Comparison of ENCODE assay signal across 18 cellular contexts in the genomic region with DNA sequence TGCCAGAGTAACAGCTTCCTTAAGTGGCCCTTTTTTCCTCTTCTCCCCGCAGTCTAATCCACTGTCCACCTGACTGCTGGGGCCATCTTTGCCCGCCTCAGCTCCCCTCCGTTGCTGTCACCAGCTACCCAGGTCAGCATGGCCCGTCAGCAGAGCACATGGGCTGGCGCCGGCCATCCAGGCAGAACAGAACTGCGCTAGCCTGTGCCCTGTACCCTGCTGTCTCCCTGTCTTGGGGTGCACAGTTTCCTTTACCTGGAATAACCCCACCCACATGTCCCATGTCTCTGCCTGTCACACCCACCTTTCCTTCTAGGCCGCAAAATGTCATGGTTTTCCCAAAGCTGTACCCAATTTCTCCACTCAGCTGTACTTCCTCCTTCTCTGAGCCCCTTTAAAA. TPM values are rescaled to one million over a fixed set of nuclear protein-coding genes. Genes with fewer than 3 reads are reported as not detected.
DNase-seq lines count a peak whose midpoint lies in the region; ATAC-seq and TF ChIP-seq lines count a peak whose summit lies in the region.
"Had no signal": no experiment of that assay in that cellular context is flagged by ENCODE, and none has a peak within 500 bp of the region (broad histone marks: within the 10 kb centered on the region; RNA-seq: fewer than 3 reads in every experiment).

No MANE protein-coding gene starts in this region.

- peaks cover 6% of the 10 kb centered on the region for H3K4me1 Mint-ChIP-seq in neural progenitor cell
- peaks cover 14% of the 10 kb centered on the region for H3K4me1 Mint-ChIP-seq in type B pancreatic cell (ENCODE audit: unreplicated experiment)

- H3K36me3 Mint-ChIP-seq in neural progenitor cell (peaks cover 3% of the 10 kb centered on the region), type B pancreatic cell (peaks cover 3% of the 10 kb centered on the region)

- H2AFZ ChIP-seq in neural progenitor cell (replicated peaks), result no peak overlapping the region

- H3K9ac ChIP-seq in neural progenitor cell, result no peak overlapping the region
- H3K9ac ChIP-seq: BLaER1 had no signal

- peaks cover 0 to 29% of the 10 kb centered on the region in 2 donors for H3K4me1 ChIP-seq in right atrium auricular region
- H3K4me1 ChIP-seq in neural progenitor cell, result peaks cover 9% of the 10 kb centered on the region
- H3K4me1 ChIP-seq: BLaER1 had no signal

- H3K27ac Mint-ChIP-seq in neural progenitor cell (peak overlapping the region; percentile 23), type B pancreatic cell (peak overlapping the region; percentile 11)

- TF ChIP-seq CTCF in right atrium auricular region (IDR thresholded peaks at IDR 0.05), result no peak
- TF ChIP-seq CTCF in neural progenitor cell (IDR thresholded peaks at IDR 0.05), result no peak
- TF ChIP-seq CTCF in type B pancreatic cell (conservative IDR thresholded peaks at IDR 0.05), result no peak

- no peaks in the 10 kb centered on the region for H3F3A ChIP-seq in neural progenitor cell (ENCODE audit: low read depth)

- no peaks in the 10 kb centered on the region for H3K79me2 ChIP-seq in neural progenitor cell (ENCODE audit: low read depth)

- H3K27ac ChIP-seq in right atrium auricular region, result peak overlapping the region; percentile 59 to 69
- peak overlapping the region; percentile 96 for H3K27ac ChIP-seq in caudate nucleus (ENCODE audit: low read depth, low read length)
- H3K27ac ChIP-seq in neural progenitor cell, result no peak overlapping the region
- H3K27ac ChIP-seq: BLaER1 had no signal

- intact Hi-C loops in left ventricle myocardium superior (cut with micrococcal nuclease), result no loop called here

- H3K36me3 ChIP-seq in right atrium auricular region (no peaks in the 10 kb centered on the region), neural progenitor cell (no peaks in the 10 kb centered on the region)
- H3K36me3 ChIP-seq: BLaER1 had no signal

- no peak overlapping the region for H3K4me3 Mint-ChIP-seq in neural progenitor cell
- H3K4me3 Mint-ChIP-seq in type B pancreatic cell, result no peak overlapping the region
- H3K4me3 Mint-ChIP-seq: CD8-positive, alpha-beta memory T cell had no signal

- H3K9me3 ChIP-seq in right atrium auricular region (no peaks in the 10 kb centered on the region), neural progenitor cell (ENCODE audit: low read depth) (no peaks in the 10 kb centered on the region)
- H3K9me3 ChIP-seq: BLaER1 had no signal

- ATAC-seq in left ventricle myocardium superior, result no peak
- no peak for ATAC-seq in HG03159 (IDR thresholded peaks at IDR 0.05; ENCODE audit: unreplicated experiment)
- ATAC-seq: GM12878 had no signal

- peaks cover 7% of the 10 kb centered on the region for H3K27me3 Mint-ChIP-seq in neural progenitor cell (ENCODE audit: insufficient read depth, low read depth)
- no peaks in the 10 kb centered on the region for H3K27me3 Mint-ChIP-seq in type B pancreatic cell
- H3K27me3 Mint-ChIP-seq: CD8-positive, alpha-beta memory T cell had no signal

- no peak overlapping the region for H3K4me2 ChIP-seq in neural progenitor cell
- H3K4me2 ChIP-seq: BLaER1 had no signal

- H3K4me3 ChIP-seq in right atrium auricular region (no peak overlapping the region), neural progenitor cell (no peak overlapping the region)
- H3K4me3 ChIP-seq: BLaER1, GM12878 had no signal

- no peak for DNase-seq in right atrium auricular region (ENCODE audit: low spot score)
- no peak for DNase-seq in left ventricle myocardium superior
- DNase-seq in caudate nucleus (lab: John Stamatoyannopoulos, UW), result peak in 10 of 61 donors; percentile 34 to 68 (median 40)
- no peak for DNase-seq in neural progenitor cell (ENCODE audit: low spot score)
- no peak for DNase-seq in type B pancreatic cell (ENCODE audit: extremely low spot score, unreplicated experiment)
- DNase-seq in cerebellum (ENCODE audit: low spot score), result no peak
- DNase-seq in NCI-H82 (lab: John Stamatoyannopoulos, UW), result no peak
- DNase-seq: CD8-positive, alpha-beta memory T cell; DND-41; GDM1; KBM-7; NCI-H1436 treated with DMSO at 0.1 percent for 48 hours; NCI-H2171 treated with DMSO at 0.1 percent for 48 hours; NCI-H510A; NCI-H774 had no signal

- no peaks in the 10 kb centered on the region for H4K20me1 ChIP-seq in neural progenitor cell (ENCODE audit: low read depth)
- H4K20me1 ChIP-seq: BLaER1 had no signal

- H3K27me3 ChIP-seq in right atrium auricular region, result no peaks in the 10 kb centered on the region
- no peaks in the 10 kb centered on the region for H3K27me3 ChIP-seq in neural progenitor cell
- H3K27me3 ChIP-seq: BLaER1 had no signal

- H3K9me3 Mint-ChIP-seq in neural progenitor cell, result no peaks in the 10 kb centered on the region
- H3K9me3 Mint-ChIP-seq in type B pancreatic cell, result no peaks in the 10 kb centered on the region
- H3K9me3 Mint-ChIP-seq: CD8-positive, alpha-beta memory T cell had no signal

RNA-seq across cellular contexts. Expression of a gene that starts 55.7 kb away (rescaled TPM):
- total RNA-seq in right atrium auricular region (10 to 100 TPM; 43.1 to 54.8 TPM), left ventricle myocardium superior (23.6 TPM), neural progenitor cell (ENCODE audit: low replicate concordance) (1.9 and 3.2 TPM in 2 replicates), type B pancreatic cell (ENCODE audit: low replicate concordance) (13.2 and 20.1 TPM in 2 replicates), cerebellum (71.6 TPM)
